9 cellular contexts compared by ENCODE assay signal in the genomic region with DNA sequence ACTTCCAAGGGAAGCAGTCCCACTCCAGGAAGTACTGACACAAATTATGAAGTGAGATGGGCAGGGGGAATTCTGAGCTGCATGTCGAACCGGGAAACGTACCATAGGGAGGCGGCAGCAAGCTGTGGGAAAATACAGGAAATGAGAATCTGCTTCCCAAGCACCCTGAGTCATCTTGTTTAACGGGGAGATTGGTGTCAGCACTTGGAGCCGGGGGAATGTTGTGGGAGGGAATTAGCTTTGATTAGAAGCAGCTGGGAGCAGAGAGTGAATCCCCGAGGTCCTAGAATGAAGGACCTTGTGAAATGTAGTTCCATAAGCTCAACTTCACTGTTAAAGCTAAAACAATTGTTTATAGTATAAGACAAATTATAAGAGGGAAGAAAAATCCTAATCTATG.
DNase-seq lines count a peak whose midpoint lies in the region; ATAC-seq lines count a peak whose summit lies in the region.
"Had no signal": no experiment of that assay in that cellular context is flagged by ENCODE, and none has a peak within 500 bp of the region (broad histone marks: within the 10 kb centered on the region; RNA-seq: fewer than 3 reads in every experiment).

No MANE protein-coding gene starts in this region.

- peak; percentile 98 for DNase-seq in A172 (ENCODE audit: low spot score)
- DNase-seq in MG63, result peak; percentile 80
- peak; percentile 78 for DNase-seq in epidermal melanocyte (ENCODE audit: insufficient read length, low spot score)
- DNase-seq in lung microvascular endothelial cell (ENCODE audit: low read depth in 2 of 2), result peak; percentile 8 to 51
- no peak for DNase-seq in activated CD4-positive, alpha-beta memory T cell treated with anti-CD3 and anti-CD28 coated beads, Interleukin-2, amount 10 ng/mL, durations not matched to agents 7 days and 5 days
- DNase-seq in activated CD4-positive, alpha-beta memory T cell treated with anti-CD3 and anti-CD28 coated beads for 36 hours, result no peak

- no peak overlapping the region for H3K4me3 Mint-ChIP-seq in activated CD4-positive, alpha-beta memory T cell treated with anti-CD3 and anti-CD28 coated beads, Interleukin-2, amount 10 ng/mL, durations not matched to agents 7 days and 5 days
- no peak overlapping the region for H3K4me3 Mint-ChIP-seq in activated CD4-positive, alpha-beta memory T cell treated with anti-CD3 and anti-CD28 coated beads for 36 hours
- H3K4me3 Mint-ChIP-seq: B cell had no signal

- peaks cover 6% of the 10 kb centered on the region; the same call in 1 of the 2 replicates for H3K9me3 ChIP-seq in MG63

- no peaks in the 10 kb centered on the region for H3K27me3 ChIP-seq in MG63

- intact Hi-C loops in activated CD4-positive, alpha-beta memory T cell treated with anti-CD3 and anti-CD28 coated beads for 36 hours (cut with micrococcal nuclease), result no loop called here

- H3K27ac Mint-ChIP-seq in activated CD4-positive, alpha-beta memory T cell treated with anti-CD3 and anti-CD28 coated beads, Interleukin-2, amount 10 ng/mL, durations not matched to agents 7 days and 5 days, result no peak overlapping the region
- no peak overlapping the region for H3K27ac Mint-ChIP-seq in activated CD4-positive, alpha-beta memory T cell treated with anti-CD3 and anti-CD28 coated beads for 36 hours
- H3K27ac Mint-ChIP-seq: B cell had no signal

- no peaks in the 10 kb centered on the region for H3K9me3 Mint-ChIP-seq in activated CD4-positive, alpha-beta memory T cell treated with anti-CD3 and anti-CD28 coated beads, Interleukin-2, amount 10 ng/mL, durations not matched to agents 7 days and 5 days
- H3K9me3 Mint-ChIP-seq in activated CD4-positive, alpha-beta memory T cell treated with anti-CD3 and anti-CD28 coated beads for 36 hours, result no peaks in the 10 kb centered on the region

- H3K36me3 Mint-ChIP-seq in activated CD4-positive, alpha-beta memory T cell treated with anti-CD3 and anti-CD28 coated beads, Interleukin-2, amount 10 ng/mL, durations not matched to agents 7 days and 5 days (ENCODE audit: low read depth), result no peaks in the 10 kb centered on the region
- no peaks in the 10 kb centered on the region for H3K36me3 Mint-ChIP-seq in activated CD4-positive, alpha-beta memory T cell treated with anti-CD3 and anti-CD28 coated beads for 36 hours

- CTCF ChIA-PET in activated CD4-positive, alpha-beta memory T cell treated with anti-CD3 and anti-CD28 coated beads, Interleukin-2, amount 10 ng/mL, durations not matched to agents 7 days and 5 days (lab: Charles Lee), result no interaction called here
- CTCF ChIA-PET in activated CD4-positive, alpha-beta memory T cell treated with anti-CD3 and anti-CD28 coated beads for 36 hours (lab: Charles Lee), result no interaction called here

- POLR2A ChIA-PET in activated CD4-positive, alpha-beta memory T cell treated with anti-CD3 and anti-CD28 coated beads, Interleukin-2, amount 10 ng/mL, durations not matched to agents 7 days and 5 days (lab: Charles Lee), result no interaction called here
- POLR2A ChIA-PET in activated CD4-positive, alpha-beta memory T cell treated with anti-CD3 and anti-CD28 coated beads for 36 hours (lab: Charles Lee), result interaction anchor here (0.6 kb wide), 1 partner anchor 35 kb away, joined by 3 read pairs; no protein-coding TSS in a partner anchor

- H3K4me3 ChIP-seq in MG63, result no peak overlapping the region

- H3K27me3 Mint-ChIP-seq in activated CD4-positive, alpha-beta memory T cell treated with anti-CD3 and anti-CD28 coated beads, Interleukin-2, amount 10 ng/mL, durations not matched to agents 7 days and 5 days, result peaks cover 57% of the 10 kb centered on the region
- peaks cover 46% of the 10 kb centered on the region for H3K27me3 Mint-ChIP-seq in activated CD4-positive, alpha-beta memory T cell treated with anti-CD3 and anti-CD28 coated beads for 36 hours

- no peaks in the 10 kb centered on the region for H3K36me3 ChIP-seq in MG63

- no peak for ATAC-seq in GM19452 (IDR thresholded peaks at IDR 0.05; ENCODE audit: unreplicated experiment)
- ATAC-seq in GM18909 (IDR thresholded peaks at IDR 0.05; ENCODE audit: poor library complexity, unreplicated experiment), result no peak

- H3K4me1 Mint-ChIP-seq in activated CD4-positive, alpha-beta memory T cell treated with anti-CD3 and anti-CD28 coated beads, Interleukin-2, amount 10 ng/mL, durations not matched to agents 7 days and 5 days, result peaks cover 2% of the 10 kb centered on the region
- peaks cover 2% of the 10 kb centered on the region for H3K4me1 Mint-ChIP-seq in activated CD4-positive, alpha-beta memory T cell treated with anti-CD3 and anti-CD28 coated beads for 36 hours (ENCODE audit: low read depth)
- H3K4me1 Mint-ChIP-seq: B cell had no signal

Comparison
In these comparisons a context has a peak if more than half of its experiments do, and no peak if none do; other contexts are left out.
1. DNase-seq: peak in A172 (single experiment), MG63 (single experiment), epidermal melanocyte (single experiment) and lung microvascular endothelial cell (2 of 2); none in activated CD4-positive, alpha-beta memory T cell treated with anti-CD3 and anti-CD28 coated beads, Interleukin-2, amount 10 ng/mL, durations not matched to agents 7 days and 5 days (single experiment) and activated CD4-positive, alpha-beta memory T cell treated with anti-CD3 and anti-CD28 coated beads for 36 hours (single experiment).